8 cellular contexts compared by ENCODE assay signal in the genomic region with DNA sequence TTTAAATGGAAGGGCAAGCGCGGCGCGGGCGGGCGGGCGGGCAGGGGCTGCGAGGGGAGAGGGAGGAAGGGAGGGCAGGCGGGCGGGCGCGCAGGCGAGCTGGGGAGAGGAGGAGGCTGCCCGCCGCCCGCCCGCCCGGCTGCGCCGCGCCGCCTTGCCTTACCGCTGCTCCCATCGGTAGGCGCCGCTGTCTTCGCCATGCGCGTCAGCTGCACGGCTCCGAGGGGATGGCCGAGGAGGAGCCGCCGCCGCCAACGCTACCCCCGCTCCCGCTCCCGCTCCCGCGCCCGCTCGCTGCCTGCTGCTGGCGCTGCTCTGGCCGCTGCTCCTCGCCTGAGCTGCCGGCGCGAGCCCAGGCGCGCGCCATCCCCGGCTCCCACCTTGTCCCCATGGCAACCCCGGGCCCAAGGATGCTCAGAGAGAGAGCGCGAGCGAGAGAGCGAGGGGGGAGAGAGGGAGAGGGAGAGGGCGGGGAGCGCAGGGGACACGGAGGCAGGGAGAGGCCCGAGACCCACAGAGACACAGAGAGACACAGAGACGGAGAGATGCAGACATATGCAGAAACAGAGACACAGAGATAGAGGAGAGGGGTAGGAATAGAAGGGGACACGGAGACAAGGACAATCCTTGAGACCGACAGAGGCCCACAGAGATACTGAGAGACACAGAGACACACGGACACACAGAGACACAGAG. TPM values are rescaled to one million over a fixed set of nuclear protein-coding genes. Genes with fewer than 3 reads are reported as not detected.
DNase-seq lines count a peak whose midpoint lies in the region; ATAC-seq, FAIRE-seq and TF ChIP-seq lines count a peak whose summit lies in the region.

No MANE protein-coding gene starts in this region.

- H3K27ac ChIP-seq in right cardiac atrium (ENCODE audit: low read length) = no peak overlapping the region
- H3K27ac ChIP-seq in rectal smooth muscle tissue (ENCODE audit: low read depth, low read length) = no peak overlapping the region
- H3K27ac ChIP-seq in uterus = peak overlapping the region in 1 of 2 donors; percentile 33

- H3K27me3 ChIP-seq in right cardiac atrium (ENCODE audit: control insufficient read depth, insufficient read depth) (no peaks in the 10 kb centered on the region), rectal smooth muscle tissue (ENCODE audit: control insufficient read depth, insufficient read depth, low read length) (peaks cover 29% of the 10 kb centered on the region), uterus (peaks cover 0 to 23% of the 10 kb centered on the region in 2 donors)

- TF ChIP-seq POLR2A in GM12891 (IDR thresholded peaks at IDR 0.05; ENCODE audit: low read depth, low read length) (no peak), uterus (IDR thresholded peaks at IDR 0.05) (no peak)

- H3K9me3 ChIP-seq in right cardiac atrium (ENCODE audit: control insufficient read depth, low read length) = no peaks in the 10 kb centered on the region
- no peaks in the 10 kb centered on the region for H3K9me3 ChIP-seq in uterus

- intact Hi-C loops in right cardiac atrium (cut with DNase I) = no loop called here
- intact Hi-C loops in uterus (cut with DNase I; ENCODE audit: low total_unique reads) = no loop called here

- no peak overlapping the region for H3K9ac ChIP-seq in rectal smooth muscle tissue (ENCODE audit: low read length)

- H3K4me1 ChIP-seq in right cardiac atrium (ENCODE audit: control insufficient read depth, insufficient read depth, low read length) (no peaks in the 10 kb centered on the region), rectal smooth muscle tissue (ENCODE audit: control insufficient read depth, insufficient read depth, low read length) (no peaks in the 10 kb centered on the region), uterus (no peaks in the 10 kb centered on the region)

- DNase-seq in GM12891 (ENCODE audit: insufficient read length, low spot score) = peak; percentile 71
- peak; percentile 93 to 97 (median 96) for DNase-seq in NCI-H1417 (lab: John Stamatoyannopoulos, UW)
- DNase-seq in T-helper 1 cell = peak; percentile 56 to 75 (median 67)
- peak in 51 of 56 donors; percentile 11 to 88 (median 63) for DNase-seq in amygdala (lab: John Stamatoyannopoulos, UW)
- peak; percentile 72 to 88 (median 87) for DNase-seq in right cardiac atrium
- DNase-seq in uterus = peak; percentile 36 to 64

- peak overlapping the region; percentile 61 for H3K4me3 ChIP-seq in right cardiac atrium (ENCODE audit: low read length)
- H3K4me3 ChIP-seq in rectal smooth muscle tissue (ENCODE audit: low read length) = peak overlapping the region; percentile 19
- peak overlapping the region; percentile 1 to 33 for H3K4me3 ChIP-seq in uterus

- TF ChIP-seq CTCF in uterus (IDR thresholded peaks at IDR 0.05) = peak; percentile 14 to 61 (median 38)

- WGBS in right cardiac atrium = under 1% methylated on average over 66 of the region's 66 CpGs

- no peaks in the 10 kb centered on the region for H3K36me3 ChIP-seq in rectal smooth muscle tissue (ENCODE audit: control insufficient read depth, insufficient read depth, low read length)
- H3K36me3 ChIP-seq in uterus = no peaks in the 10 kb centered on the region

- peak; percentile 95 for FAIRE-seq in GM12891 (lab: Jason Lieb, UNC)

- ATAC-seq in right cardiac atrium (peak; percentile 93 to 94), GM19467 (IDR thresholded peaks at IDR 0.05; ENCODE audit: unreplicated experiment) (no peak)

TF ChIP-seq in GM12891, 5 proteins besides CTCF, POLR2A, EP300 and RAD21:
- TF ChIP-seq POLR2AphosphoS5 (IDR thresholded peaks at IDR 0.05; ENCODE audit: low read depth, low read length) = no peak
- no peak for TF ChIP-seq POU2F2 (IDR thresholded peaks at IDR 0.05; ENCODE audit: low read depth, low read length)
- TF ChIP-seq SPI1 (IDR thresholded peaks at IDR 0.05; ENCODE audit: low read depth, low read length) = no peak
- TF ChIP-seq PAX5 (IDR thresholded peaks at IDR 0.05; ENCODE audit: insufficient read depth, low read length, severe bottlenecking) = no peak
- TF ChIP-seq TAF1 (IDR thresholded peaks at IDR 0.05; ENCODE audit: low read depth, low read length) = no peak
TF ChIP-seq in GM12891: peak in this region for 0.

RNA-seq across cellular contexts. Expression of gene DEDD2, which starts 40.3 kb away (rescaled TPM):
- 14.7 TPM for polyA plus RNA-seq in GM12891 (2012; ENCODE audit: low read depth, missing spikeins)
- 10 to 100 TPM; 14.6 to 19.9 (median 17.8) TPM for total RNA-seq in right cardiac atrium
- 21.6 TPM for polyA plus RNA-seq in right cardiac atrium
- 100 to 1,000 TPM in 1 of 4 donors, 10 to 100 TPM in 2, 1 to 10 TPM in 1; 8.2 to 127 (median 23.0) TPM for total RNA-seq in uterus

RNA-seq across cellular contexts. Expression of gene ZNF526, which starts 43.0 kb away (rescaled TPM):
- 3.3 TPM for polyA plus RNA-seq in GM12891 (2012; ENCODE audit: low read depth, missing spikeins)
- total RNA-seq in right cardiac atrium (1 to 10 TPM; 5.4 to 7.3 (median 6.5) TPM), uterus (10 to 100 TPM in 2 of 4 donors, 1 to 10 TPM in 2; 1.0 to 20.6 (median 8.4) TPM)
- 3.3 TPM for polyA plus RNA-seq in right cardiac atrium

RNA-seq across cellular contexts. Expression of gene POU2F2, which starts 44.9 kb away (rescaled TPM):
- 33.8 TPM for polyA plus RNA-seq in GM12891 (2012; ENCODE audit: low read depth, missing spikeins)
- total RNA-seq in right cardiac atrium = 1 to 10 TPM; 1.4 to 1.6 (median 1.6) TPM
- polyA plus RNA-seq in right cardiac atrium = 0.77 TPM
- total RNA-seq in uterus = 1 to 10 TPM in 1 of 4 donors, under 1 TPM in 2, not detected in 1; 0.55 to 3.2 (median 0.77) TPM
